In genomic region chr17:34598161-34598776, GRCh38 we compare ENCODE assay signal across 1 cellular context.
TF ChIP-seq lines count a peak whose summit lies in the region.

No MANE protein-coding gene starts in this region.

TF ChIP-seq in GM23338, 12 proteins besides CTCF, POLR2A, EP300 and RAD21 (continued from another document):
- TF ChIP-seq, protein P1, sequence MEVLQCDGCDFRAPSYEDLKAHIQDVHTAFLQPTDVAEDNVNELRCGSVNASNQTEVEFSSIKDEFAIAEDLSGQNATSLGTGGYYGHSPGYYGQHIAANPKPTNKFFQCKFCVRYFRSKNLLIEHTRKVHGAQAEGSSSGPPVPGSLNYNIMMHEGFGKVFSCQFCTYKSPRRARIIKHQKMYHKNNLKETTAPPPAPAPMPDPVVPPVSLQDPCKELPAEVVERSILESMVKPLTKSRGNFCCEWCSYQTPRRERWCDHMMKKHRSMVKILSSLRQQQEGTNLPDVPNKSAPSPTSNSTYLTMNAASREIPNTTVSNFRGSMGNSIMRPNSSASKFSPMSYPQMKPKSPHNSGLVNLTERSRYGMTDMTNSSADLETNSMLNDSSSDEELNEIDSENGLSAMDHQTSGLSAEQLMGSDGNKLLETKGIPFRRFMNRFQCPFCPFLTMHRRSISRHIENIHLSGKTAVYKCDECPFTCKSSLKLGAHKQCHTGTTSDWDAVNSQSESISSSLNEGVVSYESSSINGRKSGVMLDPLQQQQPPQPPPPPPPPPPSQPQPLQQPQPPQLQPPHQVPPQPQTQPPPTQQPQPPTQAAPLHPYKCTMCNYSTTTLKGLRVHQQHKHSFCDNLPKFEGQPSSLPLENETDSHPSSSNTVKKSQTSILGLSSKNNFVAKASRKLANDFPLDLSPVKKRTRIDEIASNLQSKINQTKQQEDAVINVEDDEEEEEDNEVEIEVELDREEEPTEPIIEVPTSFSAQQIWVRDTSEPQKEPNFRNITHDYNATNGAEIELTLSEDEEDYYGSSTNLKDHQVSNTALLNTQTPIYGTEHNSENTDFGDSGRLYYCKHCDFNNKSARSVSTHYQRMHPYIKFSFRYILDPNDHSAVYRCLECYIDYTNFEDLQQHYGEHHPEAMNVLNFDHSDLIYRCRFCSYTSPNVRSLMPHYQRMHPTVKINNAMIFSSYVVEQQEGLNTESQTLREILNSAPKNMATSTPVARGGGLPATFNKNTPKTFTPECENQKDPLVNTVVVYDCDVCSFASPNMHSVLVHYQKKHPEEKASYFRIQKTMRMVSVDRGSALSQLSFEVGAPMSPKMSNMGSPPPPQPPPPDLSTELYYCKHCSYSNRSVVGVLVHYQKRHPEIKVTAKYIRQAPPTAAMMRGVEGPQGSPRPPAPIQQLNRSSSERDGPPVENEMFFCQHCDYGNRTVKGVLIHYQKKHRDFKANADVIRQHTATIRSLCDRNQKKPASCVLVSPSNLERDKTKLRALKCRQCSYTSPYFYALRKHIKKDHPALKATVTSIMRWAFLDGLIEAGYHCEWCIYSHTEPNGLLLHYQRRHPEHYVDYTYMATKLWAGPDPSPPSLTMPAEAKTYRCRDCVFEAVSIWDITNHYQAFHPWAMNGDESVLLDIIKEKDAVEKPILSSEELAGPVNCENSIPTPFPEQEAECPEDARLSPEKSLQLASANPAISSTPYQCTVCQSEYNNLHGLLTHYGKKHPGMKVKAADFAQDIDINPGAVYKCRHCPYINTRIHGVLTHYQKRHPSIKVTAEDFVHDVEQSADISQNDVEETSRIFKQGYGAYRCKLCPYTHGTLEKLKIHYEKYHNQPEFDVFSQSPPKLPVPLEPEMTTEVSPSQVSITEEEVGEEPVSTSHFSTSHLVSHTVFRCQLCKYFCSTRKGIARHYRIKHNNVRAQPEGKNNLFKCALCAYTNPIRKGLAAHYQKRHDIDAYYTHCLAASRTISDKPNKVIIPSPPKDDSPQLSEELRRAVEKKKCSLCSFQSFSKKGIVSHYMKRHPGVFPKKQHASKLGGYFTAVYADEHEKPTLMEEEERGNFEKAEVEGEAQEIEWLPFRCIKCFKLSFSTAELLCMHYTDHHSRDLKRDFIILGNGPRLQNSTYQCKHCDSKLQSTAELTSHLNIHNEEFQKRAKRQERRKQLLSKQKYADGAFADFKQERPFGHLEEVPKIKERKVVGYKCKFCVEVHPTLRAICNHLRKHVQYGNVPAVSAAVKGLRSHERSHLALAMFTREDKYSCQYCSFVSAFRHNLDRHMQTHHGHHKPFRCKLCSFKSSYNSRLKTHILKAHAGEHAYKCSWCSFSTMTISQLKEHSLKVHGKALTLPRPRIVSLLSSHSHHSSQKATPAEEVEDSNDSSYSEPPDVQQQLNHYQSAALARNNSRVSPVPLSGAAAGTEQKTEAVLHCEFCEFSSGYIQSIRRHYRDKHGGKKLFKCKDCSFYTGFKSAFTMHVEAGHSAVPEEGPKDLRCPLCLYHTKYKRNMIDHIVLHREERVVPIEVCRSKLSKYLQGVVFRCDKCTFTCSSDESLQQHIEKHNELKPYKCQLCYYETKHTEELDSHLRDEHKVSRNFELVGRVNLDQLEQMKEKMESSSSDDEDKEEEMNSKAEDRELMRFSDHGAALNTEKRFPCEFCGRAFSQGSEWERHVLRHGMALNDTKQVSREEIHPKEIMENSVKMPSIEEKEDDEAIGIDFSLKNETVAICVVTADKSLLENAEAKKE (CRISPR knock-in tag; IDR thresholded peaks at IDR 0.05): no peak
- TF ChIP-seq POLR2AphosphoS5 (IDR thresholded peaks at IDR 0.05; ENCODE audit: low read depth) (no peak), REST (IDR thresholded peaks at IDR 0.05; ENCODE audit: unreplicated experiment) (no peak), NANOG (IDR thresholded peaks at IDR 0.05; ENCODE audit: borderline replicate concordance) (no peak), EZH2 (IDR thresholded peaks at IDR 0.05; ENCODE audit: low read depth, unreplicated experiment) (no peak), ETS1 (IDR thresholded peaks at IDR 0.05) (no peak), JUNB (IDR thresholded peaks at IDR 0.05; ENCODE audit: unreplicated experiment) (no peak)
TF ChIP-seq in GM23338: peak in this region for 0.
